Comparison of ENCODE assay signal across 29 cellular contexts in genomic region chr9:124741149-124741548, GRCh38. TPM values are rescaled to one million over a fixed set of nuclear protein-coding genes. Genes with fewer than 3 reads are reported as not detected.
"Had no signal": no experiment of that assay in that cellular context is flagged by ENCODE, and none has a peak within 500 bp of the region (broad histone marks: within the 10 kb centered on the region; RNA-seq: fewer than 3 reads in every experiment).

No MANE protein-coding gene starts in this region.

- H3K36me3 Mint-ChIP-seq: naive thymus-derived CD4-positive, alpha-beta T cell had no signal

- H3K4me2 ChIP-seq: neural progenitor cell, smooth muscle cell had no signal

- H3K27me3 ChIP-seq: dorsolateral prefrontal cortex, gastrocnemius medialis, neural progenitor cell, suprapubic skin, transverse colon, vagina had no signal

- H3K9me3 Mint-ChIP-seq: endodermal cell; naive thymus-derived CD4-positive, alpha-beta T cell; nephron; stimulated activated naive CD8-positive, alpha-beta T cell treated with anti-CD3 and anti-CD28 coated beads, Interleukin-15, amount 100 ng/mL, for 72 hours had no signal

- H3K36me3 ChIP-seq: gastrocnemius medialis, neural progenitor cell, suprapubic skin, transverse colon, vagina had no signal

- H2AFZ ChIP-seq: neural progenitor cell, parathyroid adenoma had no signal

- H3K4me1 Mint-ChIP-seq: stimulated activated naive CD8-positive, alpha-beta T cell treated with anti-CD3 and anti-CD28 coated beads, Interleukin-15, amount 100 ng/mL, for 72 hours had no signal

- DNase-seq: cortex of kidney; dorsolateral prefrontal cortex; effector CD8-positive, alpha-beta T cell; endodermal cell; foreskin fibroblast; gastrocnemius medialis; head of caudate nucleus; mesendoderm; midbrain; naive thymus-derived CD4-positive, alpha-beta T cell; stimulated activated CD4-positive, alpha-beta T cell treated with anti-CD3 and anti-CD28 coated beads, Interleukin-12 subunit alpha, Interleukin-12 subunit beta, amount 100 ng/mL, for 4 hours; stimulated activated CD4-positive, alpha-beta T cell treated with anti-CD3 and anti-CD28 coated beads, Interleukin-1b, Interleukin-23, amount 100 ng/mL, for 48 hours; stimulated activated CD4-positive, alpha-beta T cell treated with anti-CD3 and anti-CD28 coated beads, Interleukin-4, amount 100 ng/mL, for 1 hour; stimulated activated CD8-positive, alpha-beta memory T cell treated with anti-CD3 and anti-CD28 coated beads, Interleukin-4, amount 100 ng/mL, for 48 hours; stimulated activated naive CD4-positive, alpha-beta T cell; stimulated activated naive CD8-positive, alpha-beta T cell treated with anti-CD3 and anti-CD28 coated beads, Interleukin-15, amount 100 ng/mL, for 72 hours; transverse colon had no signal

- FAIRE-seq: keratinocyte had no signal

- ATAC-seq: esophagus mucosa; gastrocnemius medialis; left lobe of liver; naive thymus-derived CD4-positive, alpha-beta T cell; sciatic nerve; stimulated activated naive CD8-positive, alpha-beta T cell treated with anti-CD3 and anti-CD28 coated beads, Interleukin-15, amount 100 ng/mL, for 72 hours had no signal

- H3K4me1 ChIP-seq: neural progenitor cell, parathyroid adenoma, suprapubic skin, vagina had no signal

- H3K4me3 ChIP-seq: dorsolateral prefrontal cortex, gastrocnemius medialis, neural progenitor cell, smooth muscle cell, suprapubic skin, transverse colon, vagina had no signal

- H3K79me2 ChIP-seq: parathyroid adenoma had no signal

- H3K27ac Mint-ChIP-seq: naive thymus-derived CD4-positive, alpha-beta T cell; nephron; neural progenitor cell; stimulated activated naive CD8-positive, alpha-beta T cell treated with anti-CD3 and anti-CD28 coated beads, Interleukin-15, amount 100 ng/mL, for 72 hours had no signal

- H3K9ac ChIP-seq: neural progenitor cell, parathyroid adenoma had no signal

- H3K4me3 Mint-ChIP-seq: endodermal cell; naive thymus-derived CD4-positive, alpha-beta T cell; nephron; neural progenitor cell; stimulated activated naive CD8-positive, alpha-beta T cell treated with anti-CD3 and anti-CD28 coated beads, Interleukin-15, amount 100 ng/mL, for 72 hours had no signal

- H3K9me3 ChIP-seq: gastrocnemius medialis, suprapubic skin, transverse colon, vagina had no signal

- H3K27me3 Mint-ChIP-seq: progenitor cell of endocrine pancreas; stimulated activated naive CD8-positive, alpha-beta T cell treated with anti-CD3 and anti-CD28 coated beads, Interleukin-15, amount 100 ng/mL, for 72 hours had no signal

- H3K27ac ChIP-seq: dorsolateral prefrontal cortex, epithelial cell of prostate, gastrocnemius medialis, neural progenitor cell, parathyroid adenoma, suprapubic skin, transverse colon, vagina had no signal

RNA-seq across cellular contexts. Expression of gene NR6A1, which starts 30.0 kb away (rescaled TPM):
- polyA plus RNA-seq: naive thymus-derived CD4-positive, alpha-beta T cell had no signal

RNA-seq across cellular contexts. Expression of gene OLFML2A, which starts 35.8 kb away (rescaled TPM):
- polyA plus RNA-seq: naive thymus-derived CD4-positive, alpha-beta T cell had no signal
